ENCODE assay signal across 12 cellular contexts in the genomic region with DNA sequence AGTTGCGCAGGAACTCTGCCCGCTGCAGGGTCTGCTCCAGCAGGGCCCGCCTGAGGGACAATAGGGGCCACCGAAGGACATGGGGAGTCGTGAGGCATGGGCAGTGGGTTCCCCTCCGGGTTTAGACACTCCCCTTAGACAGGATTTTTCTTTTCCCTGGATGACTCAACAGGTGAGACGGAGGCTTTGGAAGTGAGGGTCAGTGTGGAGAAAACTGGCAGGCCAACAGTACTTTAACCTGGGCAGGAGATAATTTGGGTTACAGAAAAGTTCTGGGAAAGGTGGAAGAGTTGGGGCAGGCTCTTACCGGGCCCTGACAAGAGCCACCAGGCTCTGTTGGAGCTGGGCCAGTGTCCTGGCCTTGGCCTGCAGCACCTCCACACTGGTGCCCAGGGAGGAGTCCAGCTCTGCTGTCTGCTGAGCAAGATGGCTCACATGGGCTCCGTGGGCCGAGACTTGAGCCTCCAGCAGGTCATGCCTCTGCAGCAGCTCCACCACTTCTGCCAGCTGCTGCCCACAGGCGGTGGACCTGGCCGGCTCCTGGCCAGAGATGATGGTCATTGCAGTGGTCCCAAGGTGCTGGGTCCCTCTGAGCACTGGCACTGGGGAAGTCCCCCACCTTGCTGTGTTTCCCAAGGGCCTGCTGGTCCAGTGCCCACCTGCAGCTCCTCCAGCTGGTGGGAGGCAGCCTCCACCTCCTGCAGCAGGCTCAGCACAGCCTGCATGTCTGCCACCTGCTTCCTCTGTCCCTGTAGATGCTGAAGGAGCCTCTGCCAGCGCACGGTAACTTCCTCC. TPM values are rescaled to one million over a fixed set of nuclear protein-coding genes. Genes with fewer than 3 reads are reported as not detected.
DNase-seq lines count a peak whose midpoint lies in the region; ATAC-seq and TF ChIP-seq lines count a peak whose summit lies in the region.
"Had no signal": no experiment of that assay in that cellular context is flagged by ENCODE, and none has a peak within 500 bp of the region (broad histone marks: within the 10 kb centered on the region; RNA-seq: fewer than 3 reads in every experiment).

No MANE protein-coding gene starts in this region.

- H3K27me3 ChIP-seq in esophagus (ENCODE audit: control insufficient read depth in 1 of 2, insufficient read depth in 2 of 2, low read length in 2 of 2) = no peaks in the 10 kb centered on the region

- POLR2A ChIA-PET in activated CD8-positive, alpha-beta T cell treated with anti-CD3 and anti-CD28 coated beads, Interleukin-2, amount 10 ng/mL, durations not matched to agents 7 days and 5 days (lab: Charles Lee) = no interaction called here

- H3K9me3 Mint-ChIP-seq in nephron progenitor cell = no peaks in the 10 kb centered on the region
- no peaks in the 10 kb centered on the region for H3K9me3 Mint-ChIP-seq in activated CD8-positive, alpha-beta T cell treated with anti-CD3 and anti-CD28 coated beads, Interleukin-2, amount 10 ng/mL, durations not matched to agents 7 days and 5 days (ENCODE audit: insufficient read depth)

- H3K9me3 ChIP-seq in esophagus (ENCODE audit: control insufficient read depth in 2 of 2, insufficient read depth in 1 of 2, low read depth in 1 of 2, low read length in 1 of 2) = no peaks in the 10 kb centered on the region

- CTCF ChIA-PET in activated CD8-positive, alpha-beta T cell treated with anti-CD3 and anti-CD28 coated beads, Interleukin-2, amount 10 ng/mL, durations not matched to agents 7 days and 5 days (lab: Charles Lee) = interaction anchor here (0.9 kb wide), 1 partner anchor 18 kb away, joined by 3 read pairs; no protein-coding TSS in a partner anchor

- H3K36me3 ChIP-seq in esophagus (ENCODE audit: control insufficient read depth in 2 of 2, insufficient read depth in 2 of 2, low read length in 1 of 2) = no peaks in the 10 kb centered on the region

- peaks cover 2 to 43% of the 10 kb centered on the region in 2 donors for H3K4me1 ChIP-seq in esophagus (ENCODE audit: control insufficient read depth in 2 of 2, insufficient read depth in 2 of 2, low read length in 1 of 2)

- H3K4me1 Mint-ChIP-seq in nephron progenitor cell = peaks cover 30% of the 10 kb centered on the region
- peaks cover 18% of the 10 kb centered on the region for H3K4me1 Mint-ChIP-seq in activated CD8-positive, alpha-beta T cell treated with anti-CD3 and anti-CD28 coated beads, Interleukin-2, amount 10 ng/mL, durations not matched to agents 7 days and 5 days (ENCODE audit: low read depth)

- TF ChIP-seq CTCF in nephron progenitor cell (IDR thresholded peaks at IDR 0.05) = no peak

- DNase-seq in COR-L47 (lab: John Stamatoyannopoulos, UW) = peak; percentile 19
- DNase-seq in NCI-H2171 (lab: John Stamatoyannopoulos, UW) = peak; percentile 13
- DNase-seq in nephron progenitor cell = no peak
- no peak for DNase-seq in activated CD8-positive, alpha-beta T cell treated with anti-CD3 and anti-CD28 coated beads, Interleukin-2, amount 10 ng/mL, durations not matched to agents 7 days and 5 days
- DNase-seq in iPS-NIHi7 (ENCODE audit: extremely low spot score) = no peak
- DNase-seq in mucosa of gallbladder (ENCODE audit: low spot score) = no peak
- DNase-seq in stimulated activated CD4-positive, alpha-beta T cell treated with anti-CD3 and anti-CD28 coated beads, Interleukin-4, amount 100 ng/mL, for 1 hour = no peak
- DNase-seq: left cardiac atrium; NCI-H1092 treated with DMSO at 0.1 percent for 48 hours; stimulated activated CD8-positive, alpha-beta memory T cell treated with anti-CD3 and anti-CD28 coated beads, Interleukin-4, amount 100 ng/mL, for 48 hours had no signal

- no peak overlapping the region for H3K27ac ChIP-seq in esophagus (ENCODE audit: low read depth in 2 of 2, low read length in 1 of 2)

- no peak overlapping the region for H3K27ac Mint-ChIP-seq in nephron progenitor cell
- H3K27ac Mint-ChIP-seq in activated CD8-positive, alpha-beta T cell treated with anti-CD3 and anti-CD28 coated beads, Interleukin-2, amount 10 ng/mL, durations not matched to agents 7 days and 5 days = no peak overlapping the region
- H3K27ac Mint-ChIP-seq: CD14-positive monocyte had no signal

- H3K27me3 Mint-ChIP-seq in nephron progenitor cell (ENCODE audit: low read depth, poor library complexity) = peaks cover 50% of the 10 kb centered on the region
- peaks cover 14% of the 10 kb centered on the region for H3K27me3 Mint-ChIP-seq in activated CD8-positive, alpha-beta T cell treated with anti-CD3 and anti-CD28 coated beads, Interleukin-2, amount 10 ng/mL, durations not matched to agents 7 days and 5 days (ENCODE audit: low read depth)

- 60 to 61% methylated on average over 14 of the region's 14 CpGs for WGBS in esophagus, 2 donors

- H3K4me3 Mint-ChIP-seq in nephron progenitor cell = peak overlapping the region; percentile 34
- H3K4me3 Mint-ChIP-seq in activated CD8-positive, alpha-beta T cell treated with anti-CD3 and anti-CD28 coated beads, Interleukin-2, amount 10 ng/mL, durations not matched to agents 7 days and 5 days = no peak overlapping the region

- no peak for ATAC-seq in activated CD8-positive, alpha-beta T cell treated with anti-CD3 and anti-CD28 coated beads, Interleukin-2, amount 10 ng/mL, durations not matched to agents 7 days and 5 days

- no peaks in the 10 kb centered on the region for H3K36me3 Mint-ChIP-seq in nephron progenitor cell (ENCODE audit: low read depth)
- H3K36me3 Mint-ChIP-seq in activated CD8-positive, alpha-beta T cell treated with anti-CD3 and anti-CD28 coated beads, Interleukin-2, amount 10 ng/mL, durations not matched to agents 7 days and 5 days (ENCODE audit: low read depth) = no peaks in the 10 kb centered on the region

- peak overlapping the region; percentile 32 to 35 for H3K4me3 ChIP-seq in esophagus (ENCODE audit: low read depth in 1 of 2, low read length in 2 of 2)

RNA-seq across cellular contexts. Expression of gene SPTBN5, which starts 11.0 kb away (rescaled TPM):
- polyA plus RNA-seq in esophagus = 1 to 10 TPM; 2.7 to 9.3 TPM
- under 1 TPM; 0.16 to 0.21 TPM for total RNA-seq in activated CD8-positive, alpha-beta T cell treated with anti-CD3 and anti-CD28 coated beads, Interleukin-2, amount 10 ng/mL, durations not matched to agents 7 days and 5 days
- total RNA-seq in mucosa of gallbladder = 7.1 TPM
- polyA plus RNA-seq: CD14-positive monocyte had no signal

RNA-seq across cellular contexts. Expression of gene PLA2G4B, which starts 44.2 kb away (rescaled TPM):
- 10 to 100 TPM; 31.6 to 48.1 TPM for polyA plus RNA-seq in esophagus
- total RNA-seq in activated CD8-positive, alpha-beta T cell treated with anti-CD3 and anti-CD28 coated beads, Interleukin-2, amount 10 ng/mL, durations not matched to agents 7 days and 5 days = 10 to 100 TPM in 1 of 2 experiments, 1 to 10 TPM in 1; 8.9 to 13.1 TPM
- total RNA-seq in mucosa of gallbladder = 20.7 TPM

RNA-seq across cellular contexts. Expression of gene JMJD7, which starts 55.0 kb away (rescaled TPM):
- polyA plus RNA-seq in esophagus = 10 to 100 TPM; 27.9 to 39.4 TPM
- 10 to 100 TPM; 19.5 to 22.8 TPM for total RNA-seq in activated CD8-positive, alpha-beta T cell treated with anti-CD3 and anti-CD28 coated beads, Interleukin-2, amount 10 ng/mL, durations not matched to agents 7 days and 5 days
- 21.0 TPM for total RNA-seq in mucosa of gallbladder

Comparison
In these comparisons a context has a peak if more than half of its experiments do, and no peak if none do; other contexts are left out.
1. DNase-seq: peak in COR-L47 (single experiment) and NCI-H2171 (single experiment); none in nephron progenitor cell (single experiment), activated CD8-positive, alpha-beta T cell treated with anti-CD3 and anti-CD28 coated beads, Interleukin-2, amount 10 ng/mL, durations not matched to agents 7 days and 5 days (single experiment), iPS-NIHi7 (single experiment), mucosa of gallbladder (single experiment) and stimulated activated CD4-positive, alpha-beta T cell treated with anti-CD3 and anti-CD28 coated beads, Interleukin-4, amount 100 ng/mL, for 1 hour (single experiment).